Comparison of ENCODE assay signal across 8 cellular contexts in genomic region chr4:77146426-77147399, GRCh38.
DNase-seq lines count a peak whose midpoint lies in the region; ATAC-seq and TF ChIP-seq lines count a peak whose summit lies in the region.

No MANE protein-coding gene starts in this region.

- no peaks in the 10 kb centered on the region for H3K27me3 Mint-ChIP-seq in stimulated activated naive B cell treated with anti-CD40 and anti-IgM and Interleukin-4, amounts not matched to agents 10 μg/mL and 1 μg/mL and 100 μg/mL, for 72 hours

- H3K4me2 ChIP-seq in OCI-LY1 (ENCODE audit: low read length), result peak overlapping the region; percentile 62

- peak overlapping the region; percentile 91 for H3K27ac ChIP-seq in OCI-LY1 (ENCODE audit: low read depth, low read length, poor library complexity, severe bottlenecking)

- H3K4me3 Mint-ChIP-seq in stimulated activated naive B cell treated with anti-CD40 and anti-IgM and Interleukin-4, amounts not matched to agents 10 μg/mL and 1 μg/mL and 100 μg/mL, for 72 hours, result no peak overlapping the region

- peaks cover 58% of the 10 kb centered on the region for H3K4me1 ChIP-seq in OCI-LY1 (ENCODE audit: insufficient read depth, low read length, severe bottlenecking)

- H3K4me3 ChIP-seq in OCI-LY1 (ENCODE audit: low read depth, low read length, poor library complexity, severe bottlenecking), result peak overlapping the region; percentile 9
- no peak overlapping the region for H3K4me3 ChIP-seq in epithelial cell of esophagus (ENCODE audit: low read length)

- POLR2A ChIA-PET in HEK293T (lab: Yijun Ruan, JAX), result interaction anchor here (0.6 to 1.2 kb wide), 4 partner anchors 9 to 21 kb away, joined by 3 to 4 read pairs (median 3); partner anchors contain the start of gene CCNG2

- no peaks in the 10 kb centered on the region for H3F3A ChIP-seq in OCI-LY1 (ENCODE audit: insufficient read depth, low read length)

- CTCF ChIA-PET in HEK293T (lab: Yijun Ruan, JAX), result interaction anchor here (1.0 to 1.9 kb wide), 2 partner anchors 51 to 57 kb away, joined by 3 to 9 read pairs; no protein-coding TSS in a partner anchor

- DNase-seq in SKM-1 treated with dmso at 0.1 percent for 144 hours (lab: John Stamatoyannopoulos, UW; ENCODE audit: unreplicated experiment) (peak; percentile 37), SKM-1 (lab: John Stamatoyannopoulos, UW; ENCODE audit: unreplicated experiment) (no peak), epithelial cell of esophagus (ENCODE audit: low read depth) (peak; percentile 63), middle frontal gyrus (ENCODE audit: extremely low spot score, low spot score) (no peak), NCI-H2171 (lab: John Stamatoyannopoulos, UW) (no peak), HEK293T (ENCODE audit: extremely low spot score) (no peak)
- DNase-seq in stimulated activated naive B cell treated with anti-CD40 and anti-IgM and Interleukin-4, amounts not matched to agents 10 μg/mL and 1 μg/mL and 100 μg/mL, for 72 hours, result no peak

- no peaks in the 10 kb centered on the region for H3K36me3 Mint-ChIP-seq in stimulated activated naive B cell treated with anti-CD40 and anti-IgM and Interleukin-4, amounts not matched to agents 10 μg/mL and 1 μg/mL and 100 μg/mL, for 72 hours

- TF ChIP-seq CTCF in OCI-LY1 (IDR thresholded peaks at IDR 0.05; ENCODE audit: low read length), result no peak
- no peak for TF ChIP-seq CTCF in epithelial cell of esophagus (IDR thresholded peaks at IDR 0.05; ENCODE audit: insufficient read depth, low read depth, low read length, missing control alignments)

- peak overlapping the region; percentile 51 for H3K27ac Mint-ChIP-seq in stimulated activated naive B cell treated with anti-CD40 and anti-IgM and Interleukin-4, amounts not matched to agents 10 μg/mL and 1 μg/mL and 100 μg/mL, for 72 hours

- H3K9me3 ChIP-seq in OCI-LY1 (ENCODE audit: low read length), result no peaks in the 10 kb centered on the region

- no peaks in the 10 kb centered on the region for H4K20me1 ChIP-seq in OCI-LY1 (ENCODE audit: insufficient read depth, low read length)

- no peaks in the 10 kb centered on the region for H3K9me2 ChIP-seq in OCI-LY1 (ENCODE audit: low read depth, low read length)

- H3K36me3 ChIP-seq in OCI-LY1 (ENCODE audit: insufficient read depth, low read length), result no peaks in the 10 kb centered on the region

- peaks cover 16 to 27% of the 10 kb centered on the region in 2 donors for H3K4me1 Mint-ChIP-seq in stimulated activated naive B cell treated with anti-CD40 and anti-IgM and Interleukin-4, amounts not matched to agents 10 μg/mL and 1 μg/mL and 100 μg/mL, for 72 hours

- H3K9ac ChIP-seq in OCI-LY1 (ENCODE audit: low read length), result peak overlapping the region; percentile 60

- peak; percentile 63 to 65 for ATAC-seq in stimulated activated naive B cell treated with anti-CD40 and anti-IgM and Interleukin-4, amounts not matched to agents 10 μg/mL and 1 μg/mL and 100 μg/mL, for 72 hours (replicated peaks)

- no peaks in the 10 kb centered on the region for H3K9me3 Mint-ChIP-seq in stimulated activated naive B cell treated with anti-CD40 and anti-IgM and Interleukin-4, amounts not matched to agents 10 μg/mL and 1 μg/mL and 100 μg/mL, for 72 hours

- peak overlapping the region; percentile 95 for H2AFZ ChIP-seq in OCI-LY1 (ENCODE audit: low read length)

- no peaks in the 10 kb centered on the region for H3K27me3 ChIP-seq in OCI-LY1 (ENCODE audit: insufficient read depth, low read length)

- H3K79me2 ChIP-seq in OCI-LY1 (ENCODE audit: insufficient read depth, low read length), result no peaks in the 10 kb centered on the region

TF ChIP-seq in HEK293T, 16 proteins besides CTCF, POLR2A, EP300 and RAD21:
- TF ChIP-seq FOXM1 (IDR thresholded peaks at IDR 0.05; ENCODE audit: borderline replicate concordance) (no peak), CTBP1 (IDR thresholded peaks at IDR 0.05; ENCODE audit: borderline replicate concordance) (no peak), SUZ12 (IDR thresholded peaks at IDR 0.05) (no peak), ELF4 (IDR thresholded peaks at IDR 0.05) (no peak), FOXA1 (IDR thresholded peaks at IDR 0.05) (no peak), FOXK2 (IDR thresholded peaks at IDR 0.05) (no peak), LEF1 (IDR thresholded peaks at IDR 0.05; ENCODE audit: borderline replicate concordance) (no peak), ZNF384 (IDR thresholded peaks at IDR 0.05) (no peak), PKNOX1 (IDR thresholded peaks at IDR 0.05) (no peak), HDGF (IDR thresholded peaks at IDR 0.05; ENCODE audit: borderline replicate concordance) (no peak), BHLHE40 (IDR thresholded peaks at IDR 0.05; ENCODE audit: borderline replicate concordance) (no peak), L3MBTL2 (conservative IDR thresholded peaks at IDR 0.05) (no peak), NFRKB (IDR thresholded peaks at IDR 0.05) (no peak), TARDBP (IDR thresholded peaks at IDR 0.05) (no peak), SP1 (IDR thresholded peaks at IDR 0.05) (no peak), ARNT (IDR thresholded peaks at IDR 0.05) (no peak)

Comparison
In these comparisons a context has a peak if more than half of its experiments do, and no peak if none do; other contexts are left out.
1. DNase-seq: peak in SKM-1 treated with dmso at 0.1 percent for 144 hours (single experiment) and epithelial cell of esophagus (single experiment); none in SKM-1 (single experiment), stimulated activated naive B cell treated with anti-CD40 and anti-IgM and Interleukin-4, amounts not matched to agents 10 μg/mL and 1 μg/mL and 100 μg/mL, for 72 hours (single experiment), middle frontal gyrus (single experiment), NCI-H2171 (single experiment) and HEK293T (single experiment).